Comparison of ENCODE assay signal across 8 cellular contexts in the genomic region with DNA sequence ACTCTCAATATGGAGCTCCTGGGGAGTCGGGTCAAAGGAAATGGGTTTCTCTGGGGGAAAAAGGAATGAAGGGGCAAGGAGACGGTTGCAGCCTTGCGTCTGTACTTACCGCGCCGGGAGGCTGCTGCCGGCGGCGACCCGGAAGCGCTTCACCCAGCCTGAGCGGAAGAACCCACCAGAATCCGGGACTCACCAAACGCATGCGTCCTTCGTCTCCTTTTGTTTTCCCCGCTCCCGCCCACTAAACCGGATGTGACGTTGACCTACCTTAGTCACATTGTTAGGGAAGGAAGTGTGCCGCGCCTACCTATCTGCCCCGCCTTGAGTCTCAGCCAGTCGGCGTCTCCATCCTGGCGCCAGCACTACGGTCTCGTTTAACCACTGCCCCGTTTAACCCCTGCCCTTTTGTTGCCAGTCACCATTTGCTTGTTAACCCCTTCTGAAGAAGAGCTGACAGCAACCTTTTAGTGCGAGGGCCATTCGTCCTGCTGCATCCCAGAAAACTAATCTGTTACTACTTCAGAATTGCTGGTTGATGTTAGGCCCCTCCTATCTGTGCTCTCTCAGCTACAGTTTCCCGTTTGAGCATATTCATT. TPM values are rescaled to one million over a fixed set of nuclear protein-coding genes. Genes with fewer than 3 reads are reported as not detected.
DNase-seq lines count a peak whose midpoint lies in the region; ATAC-seq, FAIRE-seq and TF ChIP-seq lines count a peak whose summit lies in the region.

ANAPC15 (minus strand) TSS at position 155 of the 596 bp plus-strand sequence. CDS start 1,419 bp downstream, outside the sequence.

- H3K9me3 ChIP-seq in keratinocyte (ENCODE audit: control insufficient read depth, low read depth, low read length) = no peaks in the 10 kb centered on the region

- H3K9me1 ChIP-seq in keratinocyte (ENCODE audit: control insufficient read depth, extremely low read depth, insufficient read depth, low read length) = no peaks in the 10 kb centered on the region

- peak within 1 kb of the TSS; percentile 99 for H3K9ac ChIP-seq in keratinocyte (ENCODE audit: control insufficient read depth, extremely low read depth, insufficient read depth, low read length)

- peaks cover 4% of the 10 kb centered on the region for H3K79me2 ChIP-seq in keratinocyte (ENCODE audit: control insufficient read depth, insufficient read depth, low read length)

- FAIRE-seq in keratinocyte (lab: Jason Lieb, UNC) = no peak

- peaks cover under 1 to 7% of the 10 kb centered on the region in 2 experiments for H3K36me3 ChIP-seq in keratinocyte (ENCODE audit: control insufficient read depth in 2 of 2, extremely low read depth in 1 of 2, insufficient read depth in 2 of 2, low read length in 2 of 2)

- peak within 1 kb of the TSS; percentile 99 for H3K27ac ChIP-seq in keratinocyte (ENCODE audit: control insufficient read depth, insufficient read depth, low read length)

- H3K4me1 ChIP-seq in keratinocyte (ENCODE audit: control insufficient read depth, extremely low read depth, insufficient read depth, low read length) = peaks cover 46% of the 10 kb centered on the region

- DNase-seq in AG09309 (ENCODE audit: low read depth) (peak; percentile 95), NCI-H446 treated with DMSO at 0.1 percent for 48 hours (lab: John Stamatoyannopoulos, UW) (peak; percentile 99), cerebellar nuclear complex (lab: John Stamatoyannopoulos, UW) (peak; percentile 77 to 89), keratinocyte (ENCODE audit: low read depth, low spot score) (peak; percentile 97)
- DNase-seq in activated CD4-positive, CD25-positive, alpha-beta regulatory T cell treated with anti-CD3 and anti-CD28 coated beads, Interleukin-2, amount 50 U/mL, for 72 hours = peak; percentile 94
- peak; percentile 89 to 91 for DNase-seq in stimulated activated CD4-positive, alpha-beta T cell treated with anti-CD3 and anti-CD28 coated beads, Interleukin-15, amount 100 ng/mL, for 1 hour (ENCODE audit: low read depth in 1 of 2, low spot score in 1 of 2)

- TF ChIP-seq CTCF in AG09309 (IDR thresholded peaks at IDR 0.05; ENCODE audit: control insufficient read depth, insufficient read depth, low read depth, low read length, missing control alignments) (no peak), keratinocyte (optimal IDR thresholded peaks at IDR 0.05 in 1 of 3, IDR thresholded peaks at IDR 0.05 in 1 of 3, conservative IDR thresholded peaks at IDR 0.05 in 1 of 3; ENCODE audit: extremely low read depth in 1 of 3, insufficient read depth in 2 of 3, low read length in 3 of 3) (no peak)

- peak; percentile 72 for ATAC-seq in GM19035 (IDR thresholded peaks at IDR 0.05; ENCODE audit: unreplicated experiment)
- ATAC-seq in HG03354 (IDR thresholded peaks at IDR 0.05; ENCODE audit: poor library complexity, severe bottlenecking, unreplicated experiment) = peak; percentile 79

- dilution Hi-C loops in keratinocyte (cut with MboI; ENCODE audit: extremely low pct_ligation_motif_present, low sequenced_read_pairs) = no loop called here

- H3K4me2 ChIP-seq in keratinocyte (ENCODE audit: control insufficient read depth, extremely low read depth, insufficient read depth, low read depth, low read length) = peak within 1 kb of the TSS; percentile 85

- H4K20me1 ChIP-seq in keratinocyte (ENCODE audit: control insufficient read depth, extremely low read depth, insufficient read depth, low read length) = no peaks in the 10 kb centered on the region

- H2AFZ ChIP-seq in keratinocyte (ENCODE audit: control insufficient read depth, low read length) = peak within 1 kb of the TSS; percentile 91

- H3K27me3 ChIP-seq in keratinocyte (ENCODE audit: control insufficient read depth, extremely low read depth, insufficient read depth, low read length) = no peaks in the 10 kb centered on the region

- H3K4me3 ChIP-seq in AG09309 (ENCODE audit: control insufficient read depth, low read depth, low read length) (peak within 1 kb of the TSS; percentile 76), keratinocyte (ENCODE audit: control insufficient read depth in 2 of 3, extremely low read depth in 1 of 3, insufficient read depth in 2 of 3, low read depth in 1 of 3, low read length in 3 of 3) (peak within 1 kb of the TSS; percentile 50 to 91 (median 62))

RNA-seq across cellular contexts. Expression of gene ANAPC15, which starts in this region (rescaled TPM):
- polyA plus RNA-seq in keratinocyte = 42.1 to 90.8 TPM (median 70.9 TPM) in 3 replicates
- 32.4 TPM for polyA plus RNA-seq in keratinocyte (2011; ENCODE audit: low read depth)
- 67.7 and 99.0 TPM in 2 replicates for polyA plus RNA-seq in keratinocyte (2011; cell fraction: cytosol; rRNA removed)
- 24.9 and 32.3 TPM in 2 replicates for polyA plus RNA-seq in keratinocyte (2011; cell fraction: nucleus; rRNA removed)
- 30.4 and 94.9 TPM in 2 replicates for polyA plus RNA-seq in keratinocyte (2012; ENCODE audit: low replicate concordance)
- polyA minus RNA-seq in keratinocyte = 33.1 to 60.4 TPM (median 34.0 TPM) in 3 replicates
- polyA minus RNA-seq in keratinocyte (2011; cell fraction: cytosol; rRNA and poly(A)+ RNA removed) = 16.9 TPM
- 3.2 and 6.1 TPM in 2 replicates for polyA minus RNA-seq in keratinocyte (2011; cell fraction: nucleus; rRNA and poly(A)+ RNA removed)

Comparison
In these comparisons a context has a peak if more than half of its experiments do, and no peak if none do; other contexts are left out.
1. Peak in every context shown above with its lines: DNase-seq, ATAC-seq, H3K4me3 ChIP-seq and H3K27ac ChIP-seq.